Comparison of ENCODE assay signal across 8 cellular contexts in the genomic region with DNA sequence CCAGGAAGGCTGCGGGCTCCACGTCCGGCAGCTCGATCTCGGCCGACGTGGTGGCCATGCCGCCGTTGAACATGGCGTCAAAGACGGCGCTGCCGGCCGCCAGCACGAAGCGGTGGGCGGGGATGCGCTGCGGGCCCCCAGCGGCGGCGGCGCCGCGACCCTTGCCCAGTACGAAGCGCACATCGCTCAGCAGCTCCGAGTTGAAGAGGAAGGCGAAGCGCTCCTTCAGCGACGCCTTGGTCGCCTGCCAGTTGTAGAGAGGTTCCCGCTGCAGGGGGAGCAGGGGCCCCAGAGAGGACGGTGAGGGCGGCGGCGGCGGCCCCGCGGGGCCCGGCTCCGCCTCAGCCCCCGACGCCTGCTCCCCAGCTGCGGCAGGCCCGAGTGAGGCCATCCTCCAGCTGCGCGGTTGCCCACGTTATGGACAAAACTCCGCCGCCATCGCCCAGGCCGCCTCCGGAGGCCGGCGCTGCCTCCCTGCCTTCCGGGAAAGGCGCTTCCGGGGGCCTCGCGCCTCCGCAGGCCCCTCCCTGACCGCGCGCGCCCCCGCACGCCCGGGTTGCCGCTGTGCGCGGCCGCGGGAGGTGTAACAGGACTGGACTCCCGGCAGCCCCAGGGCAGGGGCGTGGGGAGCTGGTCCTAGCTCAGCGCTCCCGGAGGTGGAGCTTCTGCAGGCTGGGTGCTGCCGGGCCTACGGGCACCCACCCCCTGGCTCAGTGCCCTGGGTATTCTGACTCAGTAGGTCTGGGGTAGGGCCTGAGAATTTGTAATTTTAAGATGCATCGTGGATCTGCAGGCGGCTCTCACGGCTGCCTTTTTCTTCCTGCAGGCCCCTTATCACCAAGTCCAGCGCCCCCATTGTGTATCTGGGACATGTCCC. TPM values are rescaled to one million over a fixed set of nuclear protein-coding genes. Genes with fewer than 3 reads are reported as not detected.
DNase-seq lines count a peak whose midpoint lies in the region; ATAC-seq lines count a peak whose summit lies in the region.

Gene BTBD1 (minus strand): TSS at position 492 of the 877 bp plus-strand sequence. CDS start 101 bp downstream, at position 391.

- no peaks in the 10 kb centered on the region for H3K36me3 ChIP-seq in CD4-positive, alpha-beta memory T cell (ENCODE audit: insufficient read depth, low read length)

- peak within 1 kb of the TSS; percentile 78 for H3K27ac ChIP-seq in CD4-positive, alpha-beta memory T cell (ENCODE audit: low read depth, low read length)

- peak within 1 kb of the TSS; percentile 58 to 82 for H3K4me3 ChIP-seq in CD4-positive, alpha-beta memory T cell (ENCODE audit: low read length in 2 of 2)

- H3K4me1 ChIP-seq in CD4-positive, alpha-beta memory T cell (ENCODE audit: insufficient read depth, low read length), result peaks cover 44% of the 10 kb centered on the region

- H3K27me3 ChIP-seq in CD4-positive, alpha-beta memory T cell (ENCODE audit: insufficient read depth, low read length), result no peaks in the 10 kb centered on the region

- peak within 1 kb of the TSS; percentile 58 to 94 (median 84) for H3K27ac Mint-ChIP-seq in CD4-positive, alpha-beta memory T cell

- CTCF ChIA-PET in CD4-positive, alpha-beta memory T cell (lab: Charles Lee; ENCODE audit: partially characterized antibody), result interaction anchor here (1.0 to 1.6 kb wide), 4 partner anchors 11 to 81 kb away, joined by 3 read pairs; partner anchors contain the start of gene RAMAC

- H3K9me3 Mint-ChIP-seq in CD4-positive, alpha-beta memory T cell, result peaks cover 0 to 4% (median 0%) of the 10 kb centered on the region in 8 donors

- intact Hi-C loops in CD4-positive, alpha-beta memory T cell (cut with micrococcal nuclease), result loop anchor here (1.0 to 10.0 kb wide), 4 partner anchors 56 to 1020 kb away; partner anchors contain the start of genes C15orf40, EFL1, MEX3B and SAXO2

- POLR2A ChIA-PET in CD4-positive, alpha-beta memory T cell (lab: Charles Lee; ENCODE audit: partially characterized antibody), result interaction anchor here (0.6 to 3.3 kb wide), 9 partner anchors 10 to 1021 kb away, joined by 3 to 31 read pairs (median 4); partner anchors contain the start of genes C15orf40, MEX3B, RAMAC and RPS17

- H3K9me3 ChIP-seq in CD4-positive, alpha-beta memory T cell (ENCODE audit: control insufficient read depth in 1 of 2, low read length in 2 of 2), result no peaks in the 10 kb centered on the region

- peak within 1 kb of the TSS; percentile 78 to 96 (median 86) for H3K4me3 Mint-ChIP-seq in CD4-positive, alpha-beta memory T cell

- ATAC-seq in GM19395 (IDR thresholded peaks at IDR 0.05; ENCODE audit: unreplicated experiment), result peak; percentile 81
- peak; percentile 69 for ATAC-seq in HG03558 (IDR thresholded peaks at IDR 0.05; ENCODE audit: extremely low read depth, unreplicated experiment)

- no peaks in the 10 kb centered on the region for H3K27me3 Mint-ChIP-seq in CD4-positive, alpha-beta memory T cell

- DNase-seq in CD4-positive, alpha-beta memory T cell, result peak; percentile 72 to 82 (median 78)
- DNase-seq in NCI-H82 (lab: John Stamatoyannopoulos, UW) (peak; percentile 96), medulla oblongata (ENCODE audit: extremely low spot score) (peak; percentile 92)
- DNase-seq in activated CD8-positive, alpha-beta memory T cell treated with anti-CD3 and anti-CD28 coated beads for 1 hour (ENCODE audit: extremely low read depth in 1 of 2, low read depth in 1 of 2), result peak; percentile 33 to 70
- peak; percentile 66 for DNase-seq in effector CD4-positive, alpha-beta T cell
- DNase-seq in stimulated activated CD4-positive, alpha-beta T cell treated with anti-CD3 and anti-CD28 coated beads, TNF-alpha, amount 100 ng/mL, for 48 hours (ENCODE audit: low read depth in 3 of 3), result peak; percentile 77 to 90 (median 86)

- H3K36me3 Mint-ChIP-seq in CD4-positive, alpha-beta memory T cell, result peaks cover under 1 to 1% of the 10 kb centered on the region in 2 donors

- peaks cover 6 to 16% (median 13%) of the 10 kb centered on the region in 4 donors for H3K4me1 Mint-ChIP-seq in CD4-positive, alpha-beta memory T cell

RNA-seq across cellular contexts. Expression of gene BTBD1, which starts in this region (rescaled TPM):
- total RNA-seq in CD4-positive, alpha-beta memory T cell, result 10 to 100 TPM; 36.5 to 39.6 TPM
- 10 to 100 TPM; 49.0 to 54.9 TPM for polyA plus RNA-seq in CD4-positive, alpha-beta memory T cell

Comparison
In these comparisons a context has a peak if more than half of its experiments do, and no peak if none do; other contexts are left out.
1. Peak in every context shown above with its lines: DNase-seq, ATAC-seq, H3K4me3 ChIP-seq and H3K27ac ChIP-seq.